Comparison of ENCODE assay signal across 2 cellular contexts in genomic region chr7:142043917-142044316, GRCh38. TPM values are rescaled to one million over a fixed set of nuclear protein-coding genes. Genes with fewer than 3 reads are reported as not detected.
"Had no signal": no experiment of that assay in that cellular context is flagged by ENCODE, and none has a peak within 500 bp of the region (broad histone marks: within the 10 kb centered on the region; RNA-seq: fewer than 3 reads in every experiment).

No MANE protein-coding gene starts in this region.

RNA-seq across cellular contexts. Expression of gene MGAM, which starts 48.2 kb away (rescaled TPM):
- total RNA-seq: osteocyte had no signal
- polyA plus RNA-seq: naive thymus-derived CD8-positive, alpha-beta T cell had no signal
